In genomic region chr16:86158688-86159360, GRCh38 we compare ENCODE assay signal across 21 cellular contexts.
DNase-seq lines count a peak whose midpoint lies in the region; ATAC-seq and TF ChIP-seq lines count a peak whose summit lies in the region.
"Had no signal": no experiment of that assay in that cellular context is flagged by ENCODE, and none has a peak within 500 bp of the region (broad histone marks: within the 10 kb centered on the region; RNA-seq: fewer than 3 reads in every experiment).

No MANE protein-coding gene starts in this region.

- H3K4me1 ChIP-seq in colonic mucosa: no peaks in the 10 kb centered on the region
- H3K4me1 ChIP-seq in left lung: no peaks in the 10 kb centered on the region
- H3K4me1 ChIP-seq: right atrium auricular region had no signal

- ATAC-seq in left lung: no peak
- ATAC-seq: PC-3; stimulated activated effector memory CD8-positive, alpha-beta T cell treated with anti-CD3 and anti-CD28 coated beads, Interleukin-12 subunit alpha, Interleukin-12 subunit beta, amount 100 ng/mL, for 72 hours had no signal

- no peak overlapping the region for H3K4me3 Mint-ChIP-seq in progenitor cell of endocrine pancreas (ENCODE audit: low read depth)
- H3K4me3 Mint-ChIP-seq: brain; CD4-positive, CD25-positive, alpha-beta regulatory T cell; nephron progenitor cell; stimulated activated effector memory CD8-positive, alpha-beta T cell treated with anti-CD3 and anti-CD28 coated beads, Interleukin-12 subunit alpha, Interleukin-12 subunit beta, amount 100 ng/mL, for 72 hours had no signal

- H3K4me1 Mint-ChIP-seq in progenitor cell of endocrine pancreas (ENCODE audit: low read depth): no peaks in the 10 kb centered on the region
- H3K4me1 Mint-ChIP-seq: brain; nephron progenitor cell; stimulated activated effector memory CD8-positive, alpha-beta T cell treated with anti-CD3 and anti-CD28 coated beads, Interleukin-12 subunit alpha, Interleukin-12 subunit beta, amount 100 ng/mL, for 72 hours had no signal

- peak overlapping the region; percentile 31 for H3K27ac ChIP-seq in colonic mucosa
- H3K27ac ChIP-seq in left lung: peak overlapping the region in 1 of 2 donors; percentile 13
- H3K27ac ChIP-seq: dorsolateral prefrontal cortex, right atrium auricular region had no signal

- DNase-seq in EH (ENCODE audit: low read depth) (peak; percentile 25), NCI-H69 (lab: John Stamatoyannopoulos, UW) (peak; percentile 1), colonic mucosa (no peak), progenitor cell of endocrine pancreas (ENCODE audit: low spot score, unreplicated experiment) (no peak), NOMO-1 treated with dmso at 0.1 percent for 144 hours (lab: John Stamatoyannopoulos, UW; ENCODE audit: unreplicated experiment) (no peak), retina (no peak), left lung (no peak), MG63 (no peak)
- DNase-seq: activated gamma-delta T cell treated with Interleukin-2 at 50 U/mL for 16 hours; CD4-positive, CD25-positive, alpha-beta regulatory T cell; dorsolateral prefrontal cortex; foreskin melanocyte; NCI-H1436 treated with DMSO at 0.1 percent for 48 hours; NCI-H345; nephron progenitor cell; PC-3; SW 1271 had no signal

- H3K36me3 Mint-ChIP-seq in progenitor cell of endocrine pancreas (ENCODE audit: insufficient read depth): no peaks in the 10 kb centered on the region
- H3K36me3 Mint-ChIP-seq: brain; CD4-positive, CD25-positive, alpha-beta regulatory T cell; stimulated activated effector memory CD8-positive, alpha-beta T cell treated with anti-CD3 and anti-CD28 coated beads, Interleukin-12 subunit alpha, Interleukin-12 subunit beta, amount 100 ng/mL, for 72 hours had no signal

- TF ChIP-seq CTCF in colonic mucosa (IDR thresholded peaks at IDR 0.05) (no peak), progenitor cell of endocrine pancreas (IDR thresholded peaks at IDR 0.05; ENCODE audit: unreplicated experiment) (peak; percentile 8), left lung (IDR thresholded peaks at IDR 0.05) (no peak)

- no peaks in the 10 kb centered on the region for H3K9me3 Mint-ChIP-seq in progenitor cell of endocrine pancreas (ENCODE audit: low read depth)
- H3K9me3 Mint-ChIP-seq: brain, nephron progenitor cell had no signal

- H3K36me3 ChIP-seq in colonic mucosa (no peaks in the 10 kb centered on the region), left lung (no peaks in the 10 kb centered on the region), MG63 (no peaks in the 10 kb centered on the region)
- H3K36me3 ChIP-seq: right atrium auricular region had no signal

- H3K27me3 ChIP-seq in colonic mucosa (no peaks in the 10 kb centered on the region), left lung (peaks cover 0 to 17% of the 10 kb centered on the region in 2 donors), MG63 (no peaks in the 10 kb centered on the region)
- H3K27me3 ChIP-seq: right atrium auricular region had no signal

- peaks cover 19% of the 10 kb centered on the region for H3K27me3 Mint-ChIP-seq in progenitor cell of endocrine pancreas

- H3K4me3 ChIP-seq in colonic mucosa: no peak overlapping the region
- H3K4me3 ChIP-seq in left lung: no peak overlapping the region
- H3K4me3 ChIP-seq in MG63: no peak overlapping the region
- H3K4me3 ChIP-seq: dorsolateral prefrontal cortex, lung, right atrium auricular region had no signal

- no peak overlapping the region for H3K9ac ChIP-seq in colonic mucosa (ENCODE audit: low read depth in 2 of 2, low read length in 2 of 2)

- H3K27ac Mint-ChIP-seq in progenitor cell of endocrine pancreas: no peak overlapping the region
- H3K27ac Mint-ChIP-seq: brain; CD4-positive, CD25-positive, alpha-beta regulatory T cell; nephron progenitor cell; stimulated activated effector memory CD8-positive, alpha-beta T cell treated with anti-CD3 and anti-CD28 coated beads, Interleukin-12 subunit alpha, Interleukin-12 subunit beta, amount 100 ng/mL, for 72 hours had no signal

- intact Hi-C loops in colonic mucosa (cut with DNase I): no loop called here
- intact Hi-C loops in left lung (cut with DNase I): no loop called here

- H3K9me3 ChIP-seq in colonic mucosa (no peaks in the 10 kb centered on the region), left lung (no peaks in the 10 kb centered on the region), MG63 (no peaks in the 10 kb centered on the region)
- H3K9me3 ChIP-seq: right atrium auricular region had no signal

Comparison
In these comparisons a context has a peak if more than half of its experiments do, and no peak if none do; other contexts are left out.
1. DNase-seq: peak in EH (single experiment) and NCI-H69 (single experiment); none in colonic mucosa (single experiment), progenitor cell of endocrine pancreas (single experiment), NOMO-1 treated with dmso at 0.1 percent for 144 hours (single experiment), retina (single experiment), left lung (0 of 2) and MG63 (single experiment).